In the genomic region with DNA sequence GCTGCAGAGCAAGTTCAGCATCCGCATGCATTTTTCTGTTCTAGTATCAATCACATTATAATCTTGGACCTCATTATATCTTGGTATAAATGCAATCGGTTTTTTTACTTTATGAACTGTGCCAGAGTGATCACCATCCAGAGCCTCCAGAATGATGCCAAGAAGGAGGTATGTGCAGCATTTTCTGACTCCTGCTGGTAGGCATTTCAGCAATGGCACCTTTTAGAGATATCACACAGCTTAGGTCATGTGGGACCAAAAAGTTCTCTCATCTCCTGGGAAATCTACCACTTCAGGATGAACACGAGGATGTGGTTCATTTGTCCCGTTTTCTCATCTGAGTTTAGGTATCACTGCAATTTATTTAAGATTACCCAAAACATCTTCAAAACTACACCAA, we compare ENCODE assay signal across 17 cellular contexts.
DNase-seq lines count a peak whose midpoint lies in the region; ATAC-seq and TF ChIP-seq lines count a peak whose summit lies in the region.
"Had no signal": no experiment of that assay in that cellular context is flagged by ENCODE, and none has a peak within 500 bp of the region (broad histone marks: within the 10 kb centered on the region; RNA-seq: fewer than 3 reads in every experiment).

No MANE protein-coding gene starts in this region.

- no peaks in the 10 kb centered on the region for H3K9me2 ChIP-seq in OCI-LY7 (ENCODE audit: insufficient read depth, low read length)

- intact Hi-C loops in left ventricle myocardium inferior (cut with micrococcal nuclease) (no loop called here), OCI-LY7 (cut with micrococcal nuclease; ENCODE audit: unreplicated experiment) (no loop called here)

- no peak overlapping the region for H2BK15ac ChIP-seq in mesendoderm (replicated peaks; ENCODE audit: low read depth)

- H3K4me1 ChIP-seq in left ventricle myocardium inferior (peaks cover 38% of the 10 kb centered on the region), right atrium auricular region (peaks cover 0 to 12% of the 10 kb centered on the region in 2 donors), mesendoderm (ENCODE audit: control insufficient read depth, low read depth, low read length) (no peaks in the 10 kb centered on the region), OCI-LY7 (ENCODE audit: insufficient read depth, low read length, poor library complexity, severe bottlenecking) (no peaks in the 10 kb centered on the region)
- H3K4me1 ChIP-seq: A549, BLaER1 had no signal

- H3K36me3 Mint-ChIP-seq in activated T-cell treated with anti-CD3 and anti-CD28 coated beads, Interleukin-2, amount 50 U/mL, for 72 hours (ENCODE audit: insufficient read depth in 2 of 2) = no peaks in the 10 kb centered on the region

- peak; percentile 7 for TF ChIP-seq CTCF in left ventricle myocardium inferior (IDR thresholded peaks at IDR 0.05; ENCODE audit: borderline replicate concordance)
- TF ChIP-seq CTCF in right atrium auricular region (IDR thresholded peaks at IDR 0.05) = no peak
- TF ChIP-seq CTCF in OCI-LY7 (conservative IDR thresholded peaks at IDR 0.05; ENCODE audit: low read length) = no peak

- H3K4me3 ChIP-seq in left ventricle myocardium inferior (no peak overlapping the region), right atrium auricular region (no peak overlapping the region), mesendoderm (ENCODE audit: low read length) (no peak overlapping the region), OCI-LY7 (ENCODE audit: low read depth, low read length, poor library complexity, severe bottlenecking) (no peak overlapping the region)
- H3K4me3 ChIP-seq: A549, BLaER1, GM23338 had no signal

- BruUV-seq in OCI-LY7 (replicated peaks; lab: Mats Ljungman, UMichigan) = no TSS peak

- H3K79me2 ChIP-seq in mesendoderm (ENCODE audit: control insufficient read depth, insufficient read depth, low read length) = no peaks in the 10 kb centered on the region
- H3K79me2 ChIP-seq in OCI-LY7 (ENCODE audit: insufficient read depth, low read depth, low read length) = no peaks in the 10 kb centered on the region

- no peak overlapping the region for H2BK5ac ChIP-seq in mesendoderm (ENCODE audit: low read length)

- no CpG with 5 or more reads among the region's 4 CpGs for WGBS in mesendoderm (ENCODE audit: extremely low coverage, insufficient coverage, low lambda C conversion rate)

- H3K79me1 ChIP-seq in mesendoderm (ENCODE audit: low read length) = no peaks in the 10 kb centered on the region

- H3K56ac ChIP-seq in mesendoderm (ENCODE audit: low read length) = no peak overlapping the region

- H3K27ac ChIP-seq in left ventricle myocardium inferior (replicated peaks) = no peak overlapping the region
- H3K27ac ChIP-seq in right atrium auricular region = no peak overlapping the region
- H3K27ac ChIP-seq in mesendoderm (ENCODE audit: low read depth, low read length) = no peak overlapping the region
- H3K27ac ChIP-seq in OCI-LY7 (ENCODE audit: low read depth, low read length, poor library complexity, severe bottlenecking) = no peak overlapping the region
- H3K27ac ChIP-seq: 22Rv1, A549, BLaER1 had no signal

- H3K4me2 ChIP-seq in mesendoderm (ENCODE audit: low read length) = no peak overlapping the region
- H3K4me2 ChIP-seq in OCI-LY7 (ENCODE audit: low read length) = no peak overlapping the region
- H3K4me2 ChIP-seq: A549, BLaER1, GM23338 had no signal

- H3K9me3 ChIP-seq in left ventricle myocardium inferior (replicated peaks) (no peaks in the 10 kb centered on the region), right atrium auricular region (no peaks in the 10 kb centered on the region), OCI-LY7 (ENCODE audit: low read length) (no peaks in the 10 kb centered on the region)
- H3K9me3 ChIP-seq: A549, BLaER1 had no signal

- no peak overlapping the region for H2BK120ac ChIP-seq in mesendoderm (ENCODE audit: low read depth, low read length)

- no peaks in the 10 kb centered on the region for H3K27me3 ChIP-seq in left ventricle myocardium inferior (ENCODE audit: low read depth)
- H3K27me3 ChIP-seq in right atrium auricular region = no peaks in the 10 kb centered on the region
- H3K27me3 ChIP-seq in mesendoderm (ENCODE audit: insufficient read depth, low read length, poor library complexity) = no peaks in the 10 kb centered on the region
- H3K27me3 ChIP-seq: BLaER1 had no signal

- H3K27ac Mint-ChIP-seq in activated T-cell treated with anti-CD3 and anti-CD28 coated beads, Interleukin-2, amount 50 U/mL, for 72 hours = no peak overlapping the region
- H3K27ac Mint-ChIP-seq: CD14-positive monocyte; CD4-positive, alpha-beta memory T cell; GM23338 had no signal

- ATAC-seq in activated T-cell treated with anti-CD3 and anti-CD28 coated beads, Interleukin-2, amount 50 U/mL, for 72 hours (replicated peaks in 1 of 2) = no peak
- ATAC-seq: A549, GM23338 had no signal

- H2AK5ac ChIP-seq in mesendoderm (ENCODE audit: low read length) = no peak overlapping the region

- H3K27me3 Mint-ChIP-seq in activated T-cell treated with anti-CD3 and anti-CD28 coated beads, Interleukin-2, amount 50 U/mL, for 72 hours (ENCODE audit: low read depth) = no peaks in the 10 kb centered on the region
- H3K27me3 Mint-ChIP-seq: CD4-positive, alpha-beta memory T cell had no signal

- POLR2A ChIA-PET in OCI-LY7 (lab: Charles Lee) = interaction anchor here (0.6 to 1.2 kb wide), 4 partner anchors 12 to 441 kb away, joined by 3 to 6 read pairs (median 4); no protein-coding TSS in a partner anchor

- H3K4ac ChIP-seq in mesendoderm (ENCODE audit: low read depth, low read length) = no peak overlapping the region

- DNase-seq in left ventricle myocardium inferior (no peak), right atrium auricular region (ENCODE audit: low spot score) (no peak), astrocyte of the hippocampus (ENCODE audit: low read depth, low spot score) (peak; percentile 27), mesendoderm (peak; percentile 55), OCI-LY7 (ENCODE audit: low spot score) (no peak), cerebellar cortex (ENCODE audit: low spot score) (no peak)
- no peak for DNase-seq in activated T-cell treated with anti-CD3 and anti-CD28 coated beads, Interleukin-2, amount 50 U/mL, for 72 hours
- DNase-seq: CD4-positive, alpha-beta memory T cell; DMS153; DMS79 treated with DMSO at 0.1 percent for 48 hours; HCEC 1CT; IMR-90 had no signal

- H2AFZ ChIP-seq in OCI-LY7 (ENCODE audit: low read length) = no peak overlapping the region
- H2AFZ ChIP-seq: GM23338 had no signal

- no peak overlapping the region for H3K18ac ChIP-seq in mesendoderm (ENCODE audit: low read length)

- H4K20me1 ChIP-seq in OCI-LY7 (ENCODE audit: insufficient read depth, low read length) = no peaks in the 10 kb centered on the region
- H4K20me1 ChIP-seq: BLaER1 had no signal

- no peaks in the 10 kb centered on the region for H3K4me1 Mint-ChIP-seq in activated T-cell treated with anti-CD3 and anti-CD28 coated beads, Interleukin-2, amount 50 U/mL, for 72 hours (ENCODE audit: low read depth)
- H3K4me1 Mint-ChIP-seq: CD14-positive monocyte, GM23338 had no signal

- no peak overlapping the region for H4K5ac ChIP-seq in mesendoderm (ENCODE audit: low read length)

- H3K4me3 Mint-ChIP-seq in activated T-cell treated with anti-CD3 and anti-CD28 coated beads, Interleukin-2, amount 50 U/mL, for 72 hours = no peak overlapping the region
- H3K4me3 Mint-ChIP-seq: CD14-positive monocyte; CD4-positive, alpha-beta memory T cell; GM23338 had no signal

- H3K23ac ChIP-seq in mesendoderm (ENCODE audit: low read length) = no peak overlapping the region

- no peak overlapping the region for H4K8ac ChIP-seq in mesendoderm (ENCODE audit: low read depth, low read length)

- CTCF ChIA-PET in OCI-LY7 (lab: Charles Lee; ENCODE audit: unreplicated experiment) = no interaction called here

- H3K36me3 ChIP-seq in left ventricle myocardium inferior (no peaks in the 10 kb centered on the region), right atrium auricular region (no peaks in the 10 kb centered on the region), mesendoderm (ENCODE audit: control insufficient read depth, insufficient read depth, low read length) (no peaks in the 10 kb centered on the region), OCI-LY7 (ENCODE audit: insufficient read depth, low read length) (no peaks in the 10 kb centered on the region)
- H3K36me3 ChIP-seq: BLaER1 had no signal

- no peak overlapping the region for H3K9ac ChIP-seq in mesendoderm (ENCODE audit: low read length)
- H3K9ac ChIP-seq: BLaER1 had no signal

- no peaks in the 10 kb centered on the region for H3K9me3 Mint-ChIP-seq in activated T-cell treated with anti-CD3 and anti-CD28 coated beads, Interleukin-2, amount 50 U/mL, for 72 hours
- H3K9me3 Mint-ChIP-seq: CD4-positive, alpha-beta memory T cell; GM23338 had no signal

Comparison
In these comparisons a context has a peak if more than half of its experiments do, and no peak if none do; other contexts are left out.
1. DNase-seq: peak in astrocyte of the hippocampus (single experiment) and mesendoderm (single experiment); none in left ventricle myocardium inferior (single experiment), right atrium auricular region (single experiment), OCI-LY7 (single experiment), activated T-cell treated with anti-CD3 and anti-CD28 coated beads, Interleukin-2, amount 50 U/mL, for 72 hours (0 of 2) and cerebellar cortex (single experiment).